13 cellular contexts compared by ENCODE assay signal in the genomic region with DNA sequence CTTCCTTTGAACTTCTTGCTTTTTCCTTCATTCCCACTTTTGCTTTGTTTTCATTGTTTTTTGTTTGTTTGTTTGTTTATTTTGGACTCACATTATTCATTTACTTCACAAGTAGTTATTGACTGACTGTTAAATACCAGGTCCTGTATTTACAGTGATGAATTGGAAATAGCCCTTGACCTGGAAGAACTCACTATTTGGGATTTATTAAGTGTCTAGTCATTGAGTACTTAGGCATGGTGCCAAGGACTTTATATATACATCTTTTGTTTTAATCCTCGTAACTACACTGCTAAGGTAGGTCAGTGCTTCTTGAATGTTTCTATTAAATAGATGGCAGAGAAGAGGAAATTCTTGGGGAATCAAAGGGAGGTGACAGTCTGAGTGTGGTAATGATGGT.
"Had no signal": no experiment of that assay in that cellular context is flagged by ENCODE, and none has a peak within 500 bp of the region (broad histone marks: within the 10 kb centered on the region; RNA-seq: fewer than 3 reads in every experiment).

No MANE protein-coding gene starts in this region.

- H3K4me3 Mint-ChIP-seq: activated naive CD4-positive, alpha-beta T cell treated with anti-CD3 and anti-CD28 coated beads, Interleukin-2, amount 50 U/mL, for 24 hours; brain had no signal

- H3K36me3 ChIP-seq: sigmoid colon, stomach, thoracic aorta, uterus had no signal

- H3K27ac ChIP-seq: sigmoid colon, stomach, thoracic aorta, uterus had no signal

- DNase-seq: activated CD4-positive, alpha-beta T cell treated with anti-CD3 and anti-CD28 coated beads, Interleukin-2, amount 50 U/mL, for 1 hour; activated CD4-positive, CD25-positive, alpha-beta regulatory T cell; activated T-cell treated with anti-CD3 and anti-CD28 coated beads, Interleukin-2, amount 50 U/mL, for 1 hour; amniotic stem cell; cerebellar nuclear complex; sigmoid colon; stimulated activated CD8-positive, alpha-beta memory T cell treated with anti-CD3 and anti-CD28 coated beads, Interleukin-4, amount 100 ng/mL, for 48 hours; stomach; T-helper 2 cell; uterus had no signal

- H3K9me3 ChIP-seq: sigmoid colon, stomach, thoracic aorta, uterus had no signal

- H3K4me3 ChIP-seq: sigmoid colon, stomach, thoracic aorta, uterus had no signal

- H3K27ac Mint-ChIP-seq: activated naive CD4-positive, alpha-beta T cell treated with anti-CD3 and anti-CD28 coated beads, Interleukin-2, amount 50 U/mL, for 24 hours; brain had no signal

- H3K4me1 ChIP-seq: uterus had no signal

- H3K27me3 Mint-ChIP-seq: brain had no signal

- H3K27me3 ChIP-seq: sigmoid colon, stomach, uterus had no signal
